In genomic region chr15:60520041-60520824, GRCh38 we compare ENCODE assay signal across 8 cellular contexts. TPM values are rescaled to one million over a fixed set of nuclear protein-coding genes. Genes with fewer than 3 reads are reported as not detected.
DNase-seq lines count a peak whose midpoint lies in the region; ATAC-seq and TF ChIP-seq lines count a peak whose summit lies in the region.

No MANE protein-coding gene starts in this region.

- no peak for TF ChIP-seq CTCF in fibroblast of mammary gland (conservative IDR thresholded peaks at IDR 0.05; ENCODE audit: control insufficient read depth, insufficient read depth, low read depth, low read length)

- peak; percentile 19 for DNase-seq in stimulated activated CD4-positive, alpha-beta T cell treated with anti-CD3 and anti-CD28 coated beads, Interleukin-4, amount 100 ng/mL, for 24 hours
- DNase-seq in stimulated activated CD4-positive, alpha-beta T cell treated with anti-CD3 and anti-CD28 coated beads, Interleukin-15, amount 100 ng/mL, for 24 hours = no peak
- DNase-seq in NCI-H226 (peak; percentile 39), fibroblast of mammary gland (ENCODE audit: low read depth) (peak; percentile 43), left colon (no peak), NCI-H2081 treated with DMSO at 0.1 percent for 48 hours (lab: John Stamatoyannopoulos, UW) (no peak)
- no peak for DNase-seq in stimulated activated CD4-positive, alpha-beta T cell treated with anti-CD3 and anti-CD28 coated beads, Interleukin-1b, Interleukin-23, amount 100 ng/mL, for 48 hours

- intact Hi-C loops in left colon (cut with DNase I, micrococcal nuclease) = no loop called here

- ATAC-seq in left colon (no peak), GM18861 (IDR thresholded peaks at IDR 0.05; ENCODE audit: unreplicated experiment) (no peak)

- H3K4me3 ChIP-seq in fibroblast of mammary gland (ENCODE audit: control insufficient read depth, low read depth, low read length) = no peak overlapping the region

RNA-seq across cellular contexts. Expression of gene ICE2, which starts 41.3 kb away (rescaled TPM):
- 10 to 100 TPM; 29.2 to 31.7 TPM for total RNA-seq in left colon

Comparison
In these comparisons a context has a peak if more than half of its experiments do, and no peak if none do; other contexts are left out.
1. DNase-seq: peak in stimulated activated CD4-positive, alpha-beta T cell treated with anti-CD3 and anti-CD28 coated beads, Interleukin-4, amount 100 ng/mL, for 24 hours (single experiment), NCI-H226 (single experiment) and fibroblast of mammary gland (single experiment); none in stimulated activated CD4-positive, alpha-beta T cell treated with anti-CD3 and anti-CD28 coated beads, Interleukin-15, amount 100 ng/mL, for 24 hours (single experiment), left colon (0 of 2), stimulated activated CD4-positive, alpha-beta T cell treated with anti-CD3 and anti-CD28 coated beads, Interleukin-1b, Interleukin-23, amount 100 ng/mL, for 48 hours (single experiment) and NCI-H2081 treated with DMSO at 0.1 percent for 48 hours (single experiment).